Comparison of ENCODE assay signal across 9 cellular contexts in genomic region chrX:10140264-10140663, GRCh38.
"Had no signal": no experiment of that assay in that cellular context is flagged by ENCODE, and none has a peak within 500 bp of the region (broad histone marks: within the 10 kb centered on the region; RNA-seq: fewer than 3 reads in every experiment).

No MANE protein-coding gene starts in this region.

- H3K27ac ChIP-seq: HL-60 had no signal

- H3K36me3 ChIP-seq: HAP-1 had no signal

- H3K36me3 Mint-ChIP-seq: IgD-negative memory B cell had no signal

- H3K9me3 Mint-ChIP-seq: GM23338, HFFc6, IgD-negative memory B cell had no signal

- H3K27me3 Mint-ChIP-seq: IgD-negative memory B cell had no signal

- H3K9me3 ChIP-seq: HAP-1 had no signal

- FAIRE-seq: HepG2 had no signal

- H3K4me1 ChIP-seq: HAP-1 had no signal

- H3K4me1 Mint-ChIP-seq: GM23338 had no signal

- H3K4me3 Mint-ChIP-seq: GM23338, HFFc6 had no signal

- H2AFZ ChIP-seq: GM23338 had no signal

- H3K4me3 ChIP-seq: GM23338, HAP-1 had no signal

- H3K27ac Mint-ChIP-seq: GM23338, HFFc6, IgD-negative memory B cell had no signal

- ATAC-seq: GM23338, HCT116, HepG2 had no signal

- H3K4me2 ChIP-seq: GM23338 had no signal

- DNase-seq: H7, HFFc6, KBM-7 had no signal
